13 cellular contexts compared by ENCODE assay signal in genomic region chr2:204315236-204315662, GRCh38.
DNase-seq lines count a peak whose midpoint lies in the region; TF ChIP-seq lines count a peak whose summit lies in the region.
"Had no signal": no experiment of that assay in that cellular context is flagged by ENCODE, and none has a peak within 500 bp of the region (broad histone marks: within the 10 kb centered on the region; RNA-seq: fewer than 3 reads in every experiment).

No MANE protein-coding gene starts in this region.

- 8 to 24% methylated on average over 12 of the region's 13 CpGs for whole genome bisulfite sequencing in esophagus squamous epithelium, 2 donors

- peaks cover 24% of the 10 kb centered on the region for H3K4me1 Mint-ChIP-seq in type B pancreatic cell (ENCODE audit: unreplicated experiment)
- H3K4me1 Mint-ChIP-seq in osteocyte (ENCODE audit: unreplicated experiment) = peaks cover 5% of the 10 kb centered on the region

- H3K4me1 ChIP-seq in esophagus squamous epithelium = peaks cover 0 to 12% (median 3%) of the 10 kb centered on the region in 3 donors
- H3K4me1 ChIP-seq: tibial nerve had no signal

- no peaks in the 10 kb centered on the region for H3K9me3 Mint-ChIP-seq in type B pancreatic cell
- H3K9me3 Mint-ChIP-seq in osteocyte (ENCODE audit: unreplicated experiment) = no peaks in the 10 kb centered on the region

- no peaks in the 10 kb centered on the region for H3K36me3 ChIP-seq in esophagus squamous epithelium
- H3K36me3 ChIP-seq: tibial nerve had no signal

- H3K27ac ChIP-seq in esophagus squamous epithelium = no peak overlapping the region
- H3K27ac ChIP-seq: tibial nerve had no signal

- H3K4me3 Mint-ChIP-seq in type B pancreatic cell (no peak overlapping the region), osteocyte (ENCODE audit: unreplicated experiment) (no peak overlapping the region)
- H3K4me3 Mint-ChIP-seq: activated naive CD8-positive, alpha-beta T cell had no signal

- peak overlapping the region; percentile 24 for H3K27ac Mint-ChIP-seq in type B pancreatic cell
- no peak overlapping the region for H3K27ac Mint-ChIP-seq in osteocyte (ENCODE audit: unreplicated experiment)
- H3K27ac Mint-ChIP-seq: activated naive CD8-positive, alpha-beta T cell had no signal

- H3K27me3 ChIP-seq in esophagus squamous epithelium = no peaks in the 10 kb centered on the region
- H3K27me3 ChIP-seq: tibial nerve had no signal

- intact Hi-C loops in esophagus squamous epithelium (cut with DNase I) = no loop called here

- H3K36me3 Mint-ChIP-seq in type B pancreatic cell (no peaks in the 10 kb centered on the region), osteocyte (ENCODE audit: unreplicated experiment) (no peaks in the 10 kb centered on the region)
- H3K36me3 Mint-ChIP-seq: activated naive CD8-positive, alpha-beta T cell had no signal

- TF ChIP-seq CTCF in type B pancreatic cell (conservative IDR thresholded peaks at IDR 0.05) = no peak
- no peak for TF ChIP-seq CTCF in esophagus squamous epithelium (IDR thresholded peaks at IDR 0.05)
- no peak for TF ChIP-seq CTCF in osteocyte (IDR thresholded peaks at IDR 0.05)

- H3K4me3 ChIP-seq in esophagus squamous epithelium = peak overlapping the region in 1 of 4 donors; percentile 39
- H3K4me3 ChIP-seq: tibial nerve had no signal

- no peaks in the 10 kb centered on the region for H3K9me3 ChIP-seq in esophagus squamous epithelium
- H3K9me3 ChIP-seq: tibial nerve had no signal

- H3K27me3 Mint-ChIP-seq in type B pancreatic cell = peaks cover 12% of the 10 kb centered on the region
- H3K27me3 Mint-ChIP-seq in osteocyte (ENCODE audit: unreplicated experiment) = no peaks in the 10 kb centered on the region

- TF ChIP-seq POLR2A in esophagus squamous epithelium (IDR thresholded peaks at IDR 0.05) = no peak

- DNase-seq in NCI-H2029 (lab: John Stamatoyannopoulos, UW) (peak; percentile 26), NCI-H2029 treated with DMSO at 0.1 percent for 48 hours (lab: John Stamatoyannopoulos, UW) (no peak), cerebellum (ENCODE audit: low spot score) (peak; percentile 57), midbrain (lab: John Stamatoyannopoulos, UW) (peak; percentile 35), type B pancreatic cell (ENCODE audit: extremely low spot score, unreplicated experiment) (no peak), NCI-H526 (lab: John Stamatoyannopoulos, UW) (no peak), esophagus squamous epithelium (lab: John Stamatoyannopoulos, UW) (no peak), osteocyte (ENCODE audit: extremely low spot score, unreplicated experiment) (no peak)
- DNase-seq: 8988T, erythroblast, mesenchymal stem cell had no signal

Comparison
In these comparisons a context has a peak if more than half of its experiments do, and no peak if none do; other contexts are left out.
1. DNase-seq: peak in NCI-H2029 (single experiment), cerebellum (single experiment) and midbrain (single experiment); none in NCI-H2029 treated with DMSO at 0.1 percent for 48 hours (single experiment), type B pancreatic cell (single experiment), NCI-H526 (0 of 2), esophagus squamous epithelium (single experiment) and osteocyte (single experiment).